Comparison of ENCODE assay signal across 8 cellular contexts in genomic region chr1:101025283-101025679, GRCh38. TPM values are rescaled to one million over a fixed set of nuclear protein-coding genes. Genes with fewer than 3 reads are reported as not detected.
DNase-seq lines count a peak whose midpoint lies in the region; TF ChIP-seq lines count a peak whose summit lies in the region.

No MANE protein-coding gene starts in this region.

- no peak overlapping the region for H3K23ac ChIP-seq in H9 (ENCODE audit: insufficient read length, low read depth, low read length)

- WGBS in H9 (ENCODE audit: extremely low coverage, insufficient read length, low lambda C conversion rate): no CpG with 5 or more reads among the region's 9 CpGs

- peak overlapping the region; percentile 61 to 99 (median 98); a peak in 6 of 7 replicates for H3K27ac Mint-ChIP-seq in H9
- H3K27ac Mint-ChIP-seq in activated T-helper 2 cell treated with anti-CD3 and anti-CD28 coated beads, Interferon-gamma antibody, Interleukin-2, Interleukin-4, amounts not matched to agents 10 μg/mL and 5 μg/mL and 100 μg/mL, durations not matched to agents 14 hours and 24 hours and 36 hours: peak overlapping the region; percentile 94

- H3K4me1 ChIP-seq in H9 (ENCODE audit: insufficient read depth, low read length): no peaks in the 10 kb centered on the region
- peaks cover 50% of the 10 kb centered on the region for H3K4me1 ChIP-seq in Loucy (ENCODE audit: insufficient read depth, low read length, poor library complexity, severe bottlenecking)
- H3K4me1 ChIP-seq in left ventricle myocardium inferior: peaks cover 44% of the 10 kb centered on the region

- H3K9me3 Mint-ChIP-seq in H9: no peaks in the 10 kb centered on the region
- no peaks in the 10 kb centered on the region for H3K9me3 Mint-ChIP-seq in activated T-helper 2 cell treated with anti-CD3 and anti-CD28 coated beads, Interferon-gamma antibody, Interleukin-2, Interleukin-4, amounts not matched to agents 10 μg/mL and 5 μg/mL and 100 μg/mL, durations not matched to agents 14 hours and 24 hours and 36 hours

- H3K23me2 ChIP-seq in H9 (ENCODE audit: insufficient read length, low read depth, low read length, poor library complexity, severe bottlenecking): peaks cover 5% of the 10 kb centered on the region

- no peaks in the 10 kb centered on the region for H3F3A ChIP-seq in Loucy (ENCODE audit: low read depth)

- peak overlapping the region; percentile 60 for H3K4me3 ChIP-seq in GM12864 (ENCODE audit: low read depth, low read length)
- H3K4me3 ChIP-seq in Loucy (ENCODE audit: low read length, poor library complexity, severe bottlenecking): peak overlapping the region; percentile 81
- H3K4me3 ChIP-seq in left ventricle myocardium inferior: peak overlapping the region; percentile 78
- peak overlapping the region; percentile 65 for H3K4me3 ChIP-seq in retinal pigment epithelial cell (ENCODE audit: low read length)

- H3K4me2 ChIP-seq in H9 (ENCODE audit: insufficient read depth, insufficient read length, low read length) (peak overlapping the region; percentile 56), Loucy (ENCODE audit: low read depth, low read length, poor library complexity, severe bottlenecking) (peak overlapping the region; percentile 92)

- H3K4me3 Mint-ChIP-seq in H9: peak overlapping the region; percentile 98 to 100
- H3K4me3 Mint-ChIP-seq in activated T-helper 2 cell treated with anti-CD3 and anti-CD28 coated beads, Interferon-gamma antibody, Interleukin-2, Interleukin-4, amounts not matched to agents 10 μg/mL and 5 μg/mL and 100 μg/mL, durations not matched to agents 14 hours and 24 hours and 36 hours (ENCODE audit: low read depth): peak overlapping the region; percentile 99

- DNase-seq in GM12864 (ENCODE audit: low read depth): no peak
- DNase-seq in H9: peak; percentile 27
- DNase-seq in activated T-helper 2 cell treated with anti-CD3 and anti-CD28 coated beads, Interferon-gamma antibody, Interleukin-2, Interleukin-4, amounts not matched to agents 10 μg/mL and 5 μg/mL and 100 μg/mL, durations not matched to agents 14 hours and 24 hours and 36 hours (ENCODE audit: low spot score): no peak
- no peak for DNase-seq in left ventricle myocardium inferior
- DNase-seq in retinal pigment epithelial cell (ENCODE audit: low read depth): no peak
- DNase-seq in NCI-H2081 (lab: John Stamatoyannopoulos, UW): no peak
- no peak for DNase-seq in NCI-H774 (lab: John Stamatoyannopoulos, UW)

- TF ChIP-seq CTCF in GM12864 (IDR thresholded peaks at IDR 0.05; ENCODE audit: low read depth, low read length, missing control alignments) (no peak), H9 (conservative IDR thresholded peaks at IDR 0.05) (no peak), Loucy (conservative IDR thresholded peaks at IDR 0.05; ENCODE audit: low read length) (no peak), left ventricle myocardium inferior (IDR thresholded peaks at IDR 0.05; ENCODE audit: borderline replicate concordance) (no peak), retinal pigment epithelial cell (conservative IDR thresholded peaks at IDR 0.05; ENCODE audit: low read depth, low read length) (no peak)

- no peaks in the 10 kb centered on the region for H3K27me3 Mint-ChIP-seq in H9 (ENCODE audit: low read depth)
- no peaks in the 10 kb centered on the region for H3K27me3 Mint-ChIP-seq in activated T-helper 2 cell treated with anti-CD3 and anti-CD28 coated beads, Interferon-gamma antibody, Interleukin-2, Interleukin-4, amounts not matched to agents 10 μg/mL and 5 μg/mL and 100 μg/mL, durations not matched to agents 14 hours and 24 hours and 36 hours (ENCODE audit: low read depth)

- no peaks in the 10 kb centered on the region for H3K27me3 ChIP-seq in H9 (ENCODE audit: insufficient read depth, low read length)
- no peaks in the 10 kb centered on the region for H3K27me3 ChIP-seq in Loucy (ENCODE audit: insufficient read depth, low read length, poor library complexity, severe bottlenecking)
- H3K27me3 ChIP-seq in left ventricle myocardium inferior (ENCODE audit: low read depth): no peaks in the 10 kb centered on the region

- H2AK5ac ChIP-seq in H9 (ENCODE audit: insufficient read length, low read length): no peak overlapping the region

- no peak overlapping the region for H4K5ac ChIP-seq in H9 (ENCODE audit: insufficient read length, low read depth, low read length)

- peak overlapping the region; percentile 90 for H3K9ac ChIP-seq in H9 (ENCODE audit: extremely low read depth, insufficient read length, low read length)
- H3K9ac ChIP-seq in Loucy (ENCODE audit: low read depth, low read length, poor library complexity, severe bottlenecking): peak overlapping the region; percentile 79

- no peaks in the 10 kb centered on the region for H3K79me1 ChIP-seq in H9 (ENCODE audit: insufficient read depth, low read depth, low read length, poor library complexity, severe bottlenecking)

- peak overlapping the region; percentile 35 for H2AFZ ChIP-seq in H9 (ENCODE audit: low read length)
- peak overlapping the region; percentile 82 for H2AFZ ChIP-seq in Loucy (ENCODE audit: low read length)

- H3K27ac ChIP-seq in H9 (ENCODE audit: insufficient read length, low read depth, low read length) (no peak overlapping the region), left ventricle myocardium inferior (replicated peaks) (peak overlapping the region; percentile 92)

- no peak overlapping the region for H4K91ac ChIP-seq in H9 (ENCODE audit: insufficient read length, low read depth, low read length)

- H3T11ph ChIP-seq in H9 (ENCODE audit: low read length): no peak overlapping the region

- H3K79me2 ChIP-seq in H9 (ENCODE audit: insufficient read depth, low read length): peaks cover 4% of the 10 kb centered on the region; the same call in 1 of the 2 replicates
- peaks cover 42% of the 10 kb centered on the region for H3K79me2 ChIP-seq in Loucy (ENCODE audit: insufficient read depth, low read length)

- no peak overlapping the region for H2BK12ac ChIP-seq in H9 (ENCODE audit: insufficient read length, low read depth, low read length)

- no peak overlapping the region for H2BK120ac ChIP-seq in H9 (ENCODE audit: low read depth, low read length, poor library complexity, severe bottlenecking)

- H3K36me3 Mint-ChIP-seq in H9 (ENCODE audit: insufficient read depth in 1 of 3, low read depth in 3 of 3): peaks cover 8 to 31% (median 16%) of the 10 kb centered on the region in 3 experiments; a peak in 6 of 7 replicates
- peaks cover 68% of the 10 kb centered on the region for H3K36me3 Mint-ChIP-seq in activated T-helper 2 cell treated with anti-CD3 and anti-CD28 coated beads, Interferon-gamma antibody, Interleukin-2, Interleukin-4, amounts not matched to agents 10 μg/mL and 5 μg/mL and 100 μg/mL, durations not matched to agents 14 hours and 24 hours and 36 hours (ENCODE audit: low read depth)

- intact Hi-C loops in activated T-helper 2 cell treated with anti-CD3 and anti-CD28 coated beads, Interferon-gamma antibody, Interleukin-2, Interleukin-4, amounts not matched to agents 10 μg/mL and 5 μg/mL and 100 μg/mL, durations not matched to agents 14 hours and 24 hours and 36 hours (cut with micrococcal nuclease): loop anchor here (2.0 to 5.0 kb wide), 4 partner anchors 97 to 214 kb away; no protein-coding TSS in a partner anchor
- intact Hi-C loops in left ventricle myocardium inferior (cut with micrococcal nuclease): no loop called here

- H3K18ac ChIP-seq in H9 (ENCODE audit: insufficient read length, low read depth, low read length): no peak overlapping the region

- H3K36me3 ChIP-seq in Loucy (ENCODE audit: insufficient read depth, low read length) (no peaks in the 10 kb centered on the region), left ventricle myocardium inferior (peaks cover 9% of the 10 kb centered on the region)

- H2BK15ac ChIP-seq in H9 (ENCODE audit: low read depth, low read length): no peak overlapping the region

- H4K8ac ChIP-seq in H9 (replicated peaks; ENCODE audit: insufficient read length, low read depth, low read length): no peak overlapping the region

- H2BK5ac ChIP-seq in H9 (ENCODE audit: insufficient read length, low read length): no peak overlapping the region

- no peak overlapping the region for H2BK20ac ChIP-seq in H9 (ENCODE audit: low read depth, low read length, poor library complexity, severe bottlenecking)

- H3K9me3 ChIP-seq in H9 (ENCODE audit: control insufficient read depth, low read depth, low read length): no peaks in the 10 kb centered on the region
- H3K9me3 ChIP-seq in Loucy (ENCODE audit: insufficient read depth, low read depth, low read length): no peaks in the 10 kb centered on the region
- H3K9me3 ChIP-seq in left ventricle myocardium inferior (replicated peaks): no peaks in the 10 kb centered on the region

- H3K4me1 Mint-ChIP-seq in H9: peaks cover 18 to 23% of the 10 kb centered on the region in 2 experiments
- H3K4me1 Mint-ChIP-seq in activated T-helper 2 cell treated with anti-CD3 and anti-CD28 coated beads, Interferon-gamma antibody, Interleukin-2, Interleukin-4, amounts not matched to agents 10 μg/mL and 5 μg/mL and 100 μg/mL, durations not matched to agents 14 hours and 24 hours and 36 hours (ENCODE audit: low read depth): peaks cover 55% of the 10 kb centered on the region

- no peak overlapping the region for H3K4ac ChIP-seq in H9 (ENCODE audit: low read depth, low read length)

- no peaks in the 10 kb centered on the region for H4K20me1 ChIP-seq in H9 (ENCODE audit: control insufficient read depth, insufficient read depth, insufficient read length)
- H4K20me1 ChIP-seq in Loucy (ENCODE audit: insufficient read depth, low read length, poor library complexity, severe bottlenecking): no peaks in the 10 kb centered on the region

- no peak overlapping the region for H3K14ac ChIP-seq in H9 (ENCODE audit: insufficient read depth, low read length)

- no peaks in the 10 kb centered on the region for H3K9me2 ChIP-seq in Loucy (replicated peaks; ENCODE audit: low read depth, low read length)

- H3K56ac ChIP-seq in H9 (ENCODE audit: insufficient read length, low read depth, low read length): no peak overlapping the region

RNA-seq across cellular contexts. Expression of gene DPH5, which starts 0.3 kb away (rescaled TPM):
- 49.4 and 51.7 TPM in 2 replicates for total RNA-seq in H9 (2021)
- 33.5 and 40.0 TPM in 2 replicates for total RNA-seq in activated T-helper 2 cell treated with anti-CD3 and anti-CD28 coated beads, Interferon-gamma antibody, Interleukin-2, Interleukin-4, amounts not matched to agents 10 μg/mL and 5 μg/mL and 100 μg/mL, durations not matched to agents 14 hours and 24 hours and 36 hours
- total RNA-seq in left ventricle myocardium inferior: 40.0 TPM
